Comparison of ENCODE assay signal across 8 cellular contexts in genomic region chr19:55259540-55260210, GRCh38. TPM values are rescaled to one million over a fixed set of nuclear protein-coding genes. Genes with fewer than 3 reads are reported as not detected.
DNase-seq lines count a peak whose midpoint lies in the region; ATAC-seq and TF ChIP-seq lines count a peak whose summit lies in the region.

No MANE protein-coding gene starts in this region.

- POLR2A ChIA-PET in activated naive CD8-positive, alpha-beta T cell treated with anti-CD3 and anti-CD28 coated beads, Interleukin-2, amount 10 ng/mL, durations not matched to agents 7 days and 5 days (lab: Charles Lee) = interaction anchor here (0.7 to 8.4 kb wide), 21 partner anchors 9 to 1249 kb away, joined by 3 to 120 read pairs (median 5); partner anchors contain the start of genes BRSK1, CNOT3, FIZ1 and HSPBP1

- no peak for DNase-seq in activated CD4-positive, alpha-beta T cell treated with anti-CD3 and anti-CD28 coated beads, Interleukin-2, amount 10 ng/mL, durations not matched to agents 24 days and 14 days
- DNase-seq in activated CD4-positive, alpha-beta T cell treated with anti-CD3 and anti-CD28 coated beads, Interleukin-2, amount 50 U/mL, for 48 hours = no peak
- no peak for DNase-seq in activated naive CD8-positive, alpha-beta T cell treated with anti-CD3 and anti-CD28 coated beads, Interleukin-2, amount 10 ng/mL, durations not matched to agents 7 days and 5 days
- DNase-seq in iris pigment epithelial cell (ENCODE audit: low read depth) (peak; percentile 16), omental fat pad (ENCODE audit: low spot score) (no peak), posterior vena cava (ENCODE audit: low spot score) (no peak), HPDE6-E6E7 (ENCODE audit: extremely low spot score) (no peak)

- ATAC-seq in activated naive CD8-positive, alpha-beta T cell treated with anti-CD3 and anti-CD28 coated beads, Interleukin-2, amount 10 ng/mL, durations not matched to agents 7 days and 5 days (ENCODE audit: low read depth) = no peak
- ATAC-seq in omental fat pad (ENCODE audit: low FRiP score) = no peak

- no peaks in the 10 kb centered on the region for H3K27me3 ChIP-seq in thymus (ENCODE audit: control insufficient read depth, insufficient read depth)

- H3K27ac ChIP-seq in thymus (ENCODE audit: low read depth) = peak overlapping the region; percentile 95

- peaks cover 36% of the 10 kb centered on the region for H3K36me3 Mint-ChIP-seq in activated CD4-positive, alpha-beta T cell treated with anti-CD3 and anti-CD28 coated beads, Interleukin-2, amount 10 ng/mL, durations not matched to agents 24 days and 14 days (ENCODE audit: low read depth)
- H3K36me3 Mint-ChIP-seq in activated naive CD8-positive, alpha-beta T cell treated with anti-CD3 and anti-CD28 coated beads, Interleukin-2, amount 10 ng/mL, durations not matched to agents 7 days and 5 days = peaks cover 16% of the 10 kb centered on the region

- peaks cover 2% of the 10 kb centered on the region for H3K27me3 Mint-ChIP-seq in activated CD4-positive, alpha-beta T cell treated with anti-CD3 and anti-CD28 coated beads, Interleukin-2, amount 10 ng/mL, durations not matched to agents 24 days and 14 days
- H3K27me3 Mint-ChIP-seq in activated naive CD8-positive, alpha-beta T cell treated with anti-CD3 and anti-CD28 coated beads, Interleukin-2, amount 10 ng/mL, durations not matched to agents 7 days and 5 days = no peaks in the 10 kb centered on the region

- H3K9me3 ChIP-seq in thymus (ENCODE audit: control insufficient read depth) = no peaks in the 10 kb centered on the region

- no peak for TF ChIP-seq CTCF in omental fat pad (IDR thresholded peaks at IDR 0.05)

- peaks cover 38% of the 10 kb centered on the region for H3K4me1 Mint-ChIP-seq in activated CD4-positive, alpha-beta T cell treated with anti-CD3 and anti-CD28 coated beads, Interleukin-2, amount 10 ng/mL, durations not matched to agents 24 days and 14 days
- peaks cover 30% of the 10 kb centered on the region for H3K4me1 Mint-ChIP-seq in activated naive CD8-positive, alpha-beta T cell treated with anti-CD3 and anti-CD28 coated beads, Interleukin-2, amount 10 ng/mL, durations not matched to agents 7 days and 5 days

- H3K27ac Mint-ChIP-seq in activated CD4-positive, alpha-beta T cell treated with anti-CD3 and anti-CD28 coated beads, Interleukin-2, amount 10 ng/mL, durations not matched to agents 24 days and 14 days = peak overlapping the region; percentile 99
- peak overlapping the region; percentile 95 for H3K27ac Mint-ChIP-seq in activated naive CD8-positive, alpha-beta T cell treated with anti-CD3 and anti-CD28 coated beads, Interleukin-2, amount 10 ng/mL, durations not matched to agents 7 days and 5 days

- peaks cover 3% of the 10 kb centered on the region for H3K36me3 ChIP-seq in thymus (ENCODE audit: control insufficient read depth, insufficient read depth)

- no peaks in the 10 kb centered on the region for H3K9me3 Mint-ChIP-seq in activated CD4-positive, alpha-beta T cell treated with anti-CD3 and anti-CD28 coated beads, Interleukin-2, amount 10 ng/mL, durations not matched to agents 24 days and 14 days
- no peaks in the 10 kb centered on the region for H3K9me3 Mint-ChIP-seq in activated naive CD8-positive, alpha-beta T cell treated with anti-CD3 and anti-CD28 coated beads, Interleukin-2, amount 10 ng/mL, durations not matched to agents 7 days and 5 days

- H3K4me1 ChIP-seq in thymus (ENCODE audit: control insufficient read depth, insufficient read depth, low read length) = peaks cover 30% of the 10 kb centered on the region

- H3K4me3 ChIP-seq in thymus (ENCODE audit: low read length) = peak overlapping the region; percentile 92

- intact Hi-C loops in activated CD4-positive, alpha-beta T cell treated with anti-CD3 and anti-CD28 coated beads, Interleukin-2, amount 10 ng/mL, durations not matched to agents 24 days and 14 days (cut with micrococcal nuclease) = loop anchor here (1.0 to 10.0 kb wide), 9 partner anchors 21 to 1055 kb away; partner anchors contain the start of genes FIZ1, HSPBP1, LENG9 and PPP1R12C
- intact Hi-C loops in posterior vena cava (cut with DNase I) = no loop called here

- WGBS in thymus = 60% methylated on average over 29 of the region's 29 CpGs

- H3K4me3 Mint-ChIP-seq in activated CD4-positive, alpha-beta T cell treated with anti-CD3 and anti-CD28 coated beads, Interleukin-2, amount 10 ng/mL, durations not matched to agents 24 days and 14 days = peak overlapping the region; percentile 89
- H3K4me3 Mint-ChIP-seq in activated naive CD8-positive, alpha-beta T cell treated with anti-CD3 and anti-CD28 coated beads, Interleukin-2, amount 10 ng/mL, durations not matched to agents 7 days and 5 days = peak overlapping the region; percentile 83

RNA-seq across cellular contexts. Expression of gene PPP6R1, which starts 0.9 kb away (rescaled TPM):
- 196 and 216 TPM in 2 replicates for total RNA-seq in activated CD4-positive, alpha-beta T cell treated with anti-CD3 and anti-CD28 coated beads, Interleukin-2, amount 10 ng/mL, durations not matched to agents 24 days and 14 days
- 100 to 1,000 TPM; 211 to 226 TPM for total RNA-seq in activated naive CD8-positive, alpha-beta T cell treated with anti-CD3 and anti-CD28 coated beads, Interleukin-2, amount 10 ng/mL, durations not matched to agents 7 days and 5 days
- 48.5 TPM for polyA plus RNA-seq in thymus
- total RNA-seq in omental fat pad (10 to 100 TPM; 27.8 to 43.6 (median 35.5) TPM), posterior vena cava (10 to 100 TPM; 40.6 to 46.0 TPM)

RNA-seq across cellular contexts. Expression of gene HSPBP1, which starts 20.2 kb away (rescaled TPM):
- 63.9 and 68.3 TPM in 2 replicates for total RNA-seq in activated CD4-positive, alpha-beta T cell treated with anti-CD3 and anti-CD28 coated beads, Interleukin-2, amount 10 ng/mL, durations not matched to agents 24 days and 14 days
- total RNA-seq in activated naive CD8-positive, alpha-beta T cell treated with anti-CD3 and anti-CD28 coated beads, Interleukin-2, amount 10 ng/mL, durations not matched to agents 7 days and 5 days = 10 to 100 TPM; 19.5 to 20.3 TPM
- 21.8 TPM for polyA plus RNA-seq in thymus
- total RNA-seq in omental fat pad = 10 to 100 TPM; 19.5 to 25.9 (median 21.2) TPM
- total RNA-seq in posterior vena cava = 10 to 100 TPM; 19.8 to 20.1 TPM

RNA-seq across cellular contexts. Expression of gene BRSK1, which starts 24.1 kb away (rescaled TPM):
- total RNA-seq in activated CD4-positive, alpha-beta T cell treated with anti-CD3 and anti-CD28 coated beads, Interleukin-2, amount 10 ng/mL, durations not matched to agents 24 days and 14 days = 5.9 and 7.9 TPM in 2 replicates
- total RNA-seq in activated naive CD8-positive, alpha-beta T cell treated with anti-CD3 and anti-CD28 coated beads, Interleukin-2, amount 10 ng/mL, durations not matched to agents 7 days and 5 days = 1 to 10 TPM; 9.0 TPM
- polyA plus RNA-seq in thymus = 2.9 TPM
- total RNA-seq in omental fat pad (1 to 10 TPM in 1 of 4 donors, under 1 TPM in 1, not detected in 2; 0.19 to 2.1 TPM), posterior vena cava (1 to 10 TPM; 7.2 to 9.2 TPM)

RNA-seq across cellular contexts. Expression of gene TMEM86B, which starts 31.1 kb away (rescaled TPM):
- total RNA-seq in activated CD4-positive, alpha-beta T cell treated with anti-CD3 and anti-CD28 coated beads, Interleukin-2, amount 10 ng/mL, durations not matched to agents 24 days and 14 days = 6.8 and 7.7 TPM in 2 replicates
- 10 to 100 TPM; 18.8 to 19.4 TPM for total RNA-seq in activated naive CD8-positive, alpha-beta T cell treated with anti-CD3 and anti-CD28 coated beads, Interleukin-2, amount 10 ng/mL, durations not matched to agents 7 days and 5 days
- polyA plus RNA-seq in thymus = 39.7 TPM
- total RNA-seq in omental fat pad = 1 to 10 TPM in 3 of 4 donors, under 1 TPM in 1; 0.65 to 3.5 (median 2.5) TPM
- 1 to 10 TPM; 1.6 to 1.7 TPM for total RNA-seq in posterior vena cava

RNA-seq across cellular contexts. Expression of gene PTPRH, which starts 50.4 kb away (rescaled TPM):
- not detected in 2 replicates for total RNA-seq in activated CD4-positive, alpha-beta T cell treated with anti-CD3 and anti-CD28 coated beads, Interleukin-2, amount 10 ng/mL, durations not matched to agents 24 days and 14 days
- total RNA-seq in activated naive CD8-positive, alpha-beta T cell treated with anti-CD3 and anti-CD28 coated beads, Interleukin-2, amount 10 ng/mL, durations not matched to agents 7 days and 5 days = not detected
- 0.14 TPM for polyA plus RNA-seq in thymus
- total RNA-seq in omental fat pad = 1 to 10 TPM; 1.4 to 9.8 (median 5.5) TPM
- total RNA-seq in posterior vena cava = 1 to 10 TPM in 1 of 2 donors, under 1 TPM in 1; 0.81 to 1.6 TPM
